Comparison of ENCODE assay signal across 22 cellular contexts in genomic region chr7:155274956-155275355, GRCh38. TPM values are rescaled to one million over a fixed set of nuclear protein-coding genes. Genes with fewer than 3 reads are reported as not detected.
DNase-seq lines count a peak whose midpoint lies in the region; ATAC-seq, FAIRE-seq and TF ChIP-seq lines count a peak whose summit lies in the region.
"Had no signal": no experiment of that assay in that cellular context is flagged by ENCODE, and none has a peak within 500 bp of the region (broad histone marks: within the 10 kb centered on the region; RNA-seq: fewer than 3 reads in every experiment).

No MANE protein-coding gene starts in this region.

- H3K27ac ChIP-seq in liver (ENCODE audit: low read depth in 1 of 2, low read length in 2 of 2), result peak overlapping the region; percentile 91 to 93
- no peak overlapping the region for H3K27ac ChIP-seq in HepG2 (ENCODE audit: extremely low read length, insufficient read depth, low read length)
- H3K27ac ChIP-seq in osteoblast (ENCODE audit: low read depth, low read length), result no peak overlapping the region
- H3K27ac ChIP-seq in tibial nerve, result peak overlapping the region in 3 of 4 donors; percentile 3 to 83 (median 31)
- no peak overlapping the region for H3K27ac ChIP-seq in heart right ventricle
- H3K27ac ChIP-seq: GM23248, RWPE1 had no signal

- H3K79me2 ChIP-seq in HepG2 (ENCODE audit: insufficient read depth, low read length) (no peaks in the 10 kb centered on the region), osteoblast (ENCODE audit: insufficient read depth, low read length) (no peaks in the 10 kb centered on the region)

- no peak for FAIRE-seq in HepG2 (lab: Jason Lieb, UNC)
- FAIRE-seq: GM18507 had no signal

- peak overlapping the region in 1 of 3 donors; percentile 38 for H3K4me3 ChIP-seq in liver (ENCODE audit: low read depth in 1 of 3, low read length in 3 of 3)
- H3K4me3 ChIP-seq in HepG2 (replicated peaks in 1 of 3; ENCODE audit: insufficient read depth in 1 of 3, low read depth in 2 of 3, low read length in 3 of 3), result no peak overlapping the region
- no peak overlapping the region for H3K4me3 ChIP-seq in osteoblast (ENCODE audit: insufficient read depth, low read length)
- H3K4me3 ChIP-seq in tibial nerve, result no peak overlapping the region
- no peak overlapping the region for H3K4me3 ChIP-seq in heart right ventricle
- H3K4me3 ChIP-seq: GM23248 had no signal

- TF ChIP-seq POLR2A in HepG2 (IDR thresholded peaks at IDR 0.05; ENCODE audit: insufficient read depth in 1 of 2, low read depth in 2 of 2, low read length in 2 of 2), result no peak
- TF ChIP-seq POLR2A in tibial nerve (IDR thresholded peaks at IDR 0.05), result no peak

- no peak overlapping the region for H2AFZ ChIP-seq in HepG2 (ENCODE audit: low read length)
- no peak overlapping the region for H2AFZ ChIP-seq in osteoblast (ENCODE audit: low read length)
- H2AFZ ChIP-seq: GM23248 had no signal

- TF ChIP-seq EP300 in HepG2 (IDR thresholded peaks at IDR 0.05; ENCODE audit: low read depth in 2 of 2, low read length in 2 of 2), result no peak
- TF ChIP-seq EP300 in HepG2 (CRISPR knock-in tag; IDR thresholded peaks at IDR 0.05; ENCODE audit: borderline replicate concordance), result no peak
- peak in 1 of 2 donors; percentile 54 for TF ChIP-seq EP300 in tibial nerve (IDR thresholded peaks at IDR 0.05)

- no peaks in the 10 kb centered on the region for H4K20me1 ChIP-seq in HepG2 (ENCODE audit: insufficient read depth, low read length)
- H4K20me1 ChIP-seq in osteoblast (ENCODE audit: insufficient read depth, low read length), result no peaks in the 10 kb centered on the region

- H3K4me1 ChIP-seq in liver (ENCODE audit: control insufficient read depth in 4 of 4, insufficient read depth in 4 of 4, low read length in 3 of 4) (peaks cover 6 to 51% (median 35%) of the 10 kb centered on the region in 4 donors), HepG2 (ENCODE audit: insufficient read depth, low read length) (0 out of 2 replicates have a peak, but pooled peaks cover 7% of the 10 kb centered on the region), osteoblast (ENCODE audit: insufficient read depth, low read length) (peaks cover 29% of the 10 kb centered on the region), tibial nerve (peaks cover 0 to 20% (median 0%) of the 10 kb centered on the region in 4 donors), heart right ventricle (no peaks in the 10 kb centered on the region)

- no peak for TF ChIP-seq CTCF in liver (IDR thresholded peaks at IDR 0.05; ENCODE audit: low read depth, low read length, missing input control)
- no peak for TF ChIP-seq CTCF in HepG2 (CRISPR knock-in tag; IDR thresholded peaks at IDR 0.05)
- no peak for TF ChIP-seq CTCF in osteoblast (IDR thresholded peaks at IDR 0.05; ENCODE audit: extremely low read depth, low read depth, low read length)
- TF ChIP-seq CTCF in tibial nerve (IDR thresholded peaks at IDR 0.05), result no peak
- no peak for TF ChIP-seq CTCF in heart right ventricle (IDR thresholded peaks at IDR 0.05)

- H3K36me3 ChIP-seq in liver (ENCODE audit: control insufficient read depth in 4 of 4, insufficient read depth in 3 of 4, low read depth in 1 of 4, low read length in 3 of 4) (no peaks in the 10 kb centered on the region), HepG2 (replicated peaks in 1 of 2; ENCODE audit: control insufficient read depth in 1 of 2, insufficient read depth in 2 of 2, low read length in 2 of 2) (no peaks in the 10 kb centered on the region), osteoblast (ENCODE audit: insufficient read depth, low read length) (no peaks in the 10 kb centered on the region), tibial nerve (no peaks in the 10 kb centered on the region), heart right ventricle (no peaks in the 10 kb centered on the region)

- intact Hi-C loops in HepG2 (cut with micrococcal nuclease; ENCODE audit: unreplicated experiment) (no loop called here), heart right ventricle (cut with DNase I) (no loop called here)

- peak overlapping the region in 1 of 2 donors; percentile 80 for H3K9ac ChIP-seq in liver (ENCODE audit: low read depth in 1 of 2, low read length in 2 of 2)
- H3K9ac ChIP-seq in HepG2 (ENCODE audit: insufficient read depth, low read depth, low read length), result no peak overlapping the region
- H3K9ac ChIP-seq: GM23248 had no signal

- no TSS peak for BruUV-seq in HepG2 (replicated peaks; lab: Mats Ljungman, UMichigan)

- POLR2A ChIA-PET in HepG2 (lab: Yijun Ruan, JAX), result no interaction called here

- WGBS in liver, result 29% methylated on average over 2 of the region's 2 CpGs
- 0% methylated on average over 2 of the region's 2 CpGs for WGBS in HepG2 (ENCODE audit: low lambda C conversion rate)
- WGBS in tibial nerve, 2 donors, result 68 to 74% methylated on average over 2 of the region's 2 CpGs
- WGBS in heart right ventricle, 2 donors, result 75 to 81% methylated on average over 2 of the region's 2 CpGs

- no peak for DNase-seq in HepG2 (ENCODE audit: low spot score)
- DNase-seq in osteoblast (ENCODE audit: insufficient read length, low spot score, missing footprints), result peak; percentile 39
- peak in 1 of 2 donors; percentile 36 for DNase-seq in tibial nerve (ENCODE audit: low spot score in 2 of 2)
- DNase-seq in heart right ventricle, result no peak
- DNase-seq in activated CD8-positive, alpha-beta memory T cell treated with anti-CD3 and anti-CD28 coated beads, Interleukin-2, amount 50 U/mL, for 4 hours, result no peak
- DNase-seq: Calu3, GM23248, H7, Kasumi-1, MV-4-11, NCI-H1105, NCI-H146, NCI-H1930, NCI-H2107, NCI-H446 treated with DMSO at 0.1 percent for 48 hours, NCI-H526, SHP77 had no signal

- peak; percentile 45 to 60 for TF ChIP-seq RAD21 in liver (IDR thresholded peaks at IDR 0.05)
- no peak for TF ChIP-seq RAD21 in HepG2 (CRISPR knock-in tag; IDR thresholded peaks at IDR 0.05)

- ATAC-seq in HepG2 (no peak), heart right ventricle (no peak)
- no peak for ATAC-seq in activated CD4-positive, CD25-positive, alpha-beta regulatory T cell treated with anti-CD3 and anti-CD28 coated beads, Interleukin-2, amount 50 U/mL, for 24 hours
- ATAC-seq: Panc1 had no signal

- H3K27me3 ChIP-seq in liver (ENCODE audit: control insufficient read depth in 4 of 4, insufficient read depth in 4 of 4, low read length in 3 of 4), result no peaks in the 10 kb centered on the region
- peaks cover 3 to 53% of the 10 kb centered on the region in 2 experiments; a peak in 3 of 5 replicates for H3K27me3 ChIP-seq in HepG2 (ENCODE audit: control insufficient read depth in 1 of 2, insufficient read depth in 2 of 2, low read length in 2 of 2)
- no peaks in the 10 kb centered on the region for H3K27me3 ChIP-seq in osteoblast (ENCODE audit: insufficient read depth, low read length)
- H3K27me3 ChIP-seq in tibial nerve, result peaks cover 0 to 4% of the 10 kb centered on the region in 2 donors
- H3K27me3 ChIP-seq in heart right ventricle, result peaks cover 0 to 29% (median 15%) of the 10 kb centered on the region in 7 donors

- no peaks in the 10 kb centered on the region for H3K9me3 ChIP-seq in liver (ENCODE audit: control insufficient read depth in 4 of 4, low read length in 3 of 4)
- no peaks in the 10 kb centered on the region for H3K9me3 ChIP-seq in HepG2 (ENCODE audit: low read length)
- H3K9me3 ChIP-seq in osteoblast (ENCODE audit: low read depth, low read length), result no peaks in the 10 kb centered on the region
- H3K9me3 ChIP-seq in tibial nerve, result no peaks in the 10 kb centered on the region
- no peaks in the 10 kb centered on the region for H3K9me3 ChIP-seq in heart right ventricle

- in situ Hi-C loops in HepG2 (cut with HindIII; ENCODE audit: extremely low pct_ligation_motif_present, low pct_unique_long_range_greater_than_20kb), result no loop called here

- H3K4me2 ChIP-seq in HepG2 (ENCODE audit: low read depth, low read length) (no peak overlapping the region), osteoblast (ENCODE audit: insufficient read depth, low read length) (no peak overlapping the region)

- CTCF ChIA-PET in HepG2 (lab: Yijun Ruan, JAX; ENCODE audit: low intra/inter-chr PET ratio, low total read pairs), result no interaction called here

TF ChIP-seq in liver, 16 proteins besides CTCF, POLR2A, EP300 and RAD21 (continues in another document):
- TF ChIP-seq YY1 (IDR thresholded peaks at IDR 0.05) (peak; percentile 87), FOXA1 (IDR thresholded peaks at IDR 0.05) (no peak), RXRA (IDR thresholded peaks at IDR 0.05) (peak; percentile 97 to 99)

TF ChIP-seq in HepG2, 621 proteins besides CTCF, POLR2A, EP300 and RAD21 (continues in another document):
- TF ChIP-seq KAT8 (CRISPR knock-in tag; IDR thresholded peaks at IDR 0.05) (no peak), REPIN1 (CRISPR knock-in tag; IDR thresholded peaks at IDR 0.05; ENCODE audit: borderline replicate concordance, low read depth) (no peak), PPARG (CRISPR knock-in tag; conservative IDR thresholded peaks at IDR 0.05) (no peak)

RNA-seq across cellular contexts. Expression of gene INSIG1, which starts 22.7 kb away (rescaled TPM):
- total RNA-seq in liver (100 to 1,000 TPM; 118 to 204 TPM), HepG2 (2016; rRNA removed; fragmentation: Illumina TruSeq; extraction: Trizol) (0.11 and 0.20 TPM in 2 replicates), osteoblast (835 and 847 TPM in 2 replicates), tibial nerve (10 to 100 TPM; 66.9 to 91.7 (median 80.5) TPM), heart right ventricle (10 to 100 TPM in 7 of 10 donors, 1 to 10 TPM in 3; 5.9 to 16.3 (median 12.1) TPM)
- polyA plus RNA-seq in liver (100 to 1,000 TPM; 182 to 219 TPM), HepG2 (2011; rRNA removed) (0.07 and 0.16 TPM in 2 replicates), heart right ventricle (10 to 100 TPM in 1 of 2 donors, 1 to 10 TPM in 1; 6.7 to 13.1 TPM)
- 0.26 TPM in 1 of 2 replicates, not detected in the other for total RNA-seq in HepG2 (2016; cell fraction: cytosol; rRNA removed; fragmentation: Illumina TruSeq; extraction: Trizol; ENCODE audit: low read depth)
- 0.09 and 0.13 TPM in 2 replicates for total RNA-seq in HepG2 (2016; cell fraction: insoluble cytoplasmic fraction; rRNA removed; fragmentation: Illumina TruSeq; extraction: Trizol)
- total RNA-seq in HepG2 (2016; cell fraction: membrane; rRNA removed; fragmentation: Illumina TruSeq; extraction: Trizol), result 0.09 and 0.48 TPM in 2 replicates
- not detected in 2 replicates for total RNA-seq in HepG2 (2016; cell fraction: nucleus; rRNA removed; fragmentation: Illumina TruSeq; extraction: Trizol)
- polyA plus RNA-seq in HepG2 (2011; cell fraction: cytosol; rRNA removed), result 0.10 and 0.17 TPM in 2 replicates
- polyA plus RNA-seq in HepG2 (2011; cell fraction: nucleus; rRNA removed), result 0.10 and 0.23 TPM in 2 replicates
- 0.08 and 0.17 TPM in 2 replicates for polyA plus RNA-seq in HepG2 (2012)
- polyA plus RNA-seq in HepG2 (2016; cell fraction: cytosol; fragmentation: Illumina TruSeq; extraction: Trizol; ENCODE audit: low read depth), result 0.03 TPM in 1 of 2 replicates, not detected in the other
- 0.10 TPM in 1 of 2 replicates, not detected in the other for polyA plus RNA-seq in HepG2 (2016; cell fraction: insoluble cytoplasmic fraction; fragmentation: Illumina TruSeq; extraction: Trizol; ENCODE audit: low read depth)
- 0.13 TPM in 1 of 2 replicates, not detected in the other for polyA plus RNA-seq in HepG2 (2016; cell fraction: membrane; fragmentation: Illumina TruSeq; extraction: Trizol; ENCODE audit: low read depth)
- polyA plus RNA-seq in HepG2 (2016; cell fraction: nucleus; fragmentation: Illumina TruSeq; extraction: Trizol; ENCODE audit: insufficient read depth, low read depth), result 0.25 TPM in 1 of 2 replicates, not detected in the other
- 0.60 and 64.4 TPM in 2 replicates for polyA minus RNA-seq in HepG2 (2011; rRNA and poly(A)+ RNA removed; ENCODE audit: low replicate concordance)
- polyA minus RNA-seq in HepG2 (2011; cell fraction: cytosol; rRNA and poly(A)+ RNA removed), result 0.30 and 0.35 TPM in 2 replicates
- 0.25 and 0.52 TPM in 2 replicates for polyA minus RNA-seq in HepG2 (2011; cell fraction: nucleus; rRNA and poly(A)+ RNA removed)

Comparison
In these comparisons a context has a peak if more than half of its experiments do, and no peak if none do; other contexts are left out.
1. H3K27ac ChIP-seq: peak in liver (2 of 2) and tibial nerve (3 of 4); none in HepG2 (single experiment), osteoblast (single experiment) and heart right ventricle (0 of 10).
2. RNA of gene INSIG1, which starts 22.7 kb away (total RNA-seq): 835 to 847 TPM in osteoblast, 118 to 204 TPM in liver, 66.9 to 91.7 TPM in tibial nerve and 5.9 to 16.3 TPM in heart right ventricle; 0.09 to 0.48 TPM in HepG2; every median in the first group is over 4 times any median in the second.